Comparison of ENCODE assay signal across 19 cellular contexts in genomic region chr17:55540414-55541091, GRCh38. TPM values are rescaled to one million over a fixed set of nuclear protein-coding genes. Genes with fewer than 3 reads are reported as not detected.
A peak's percentile ranks its signal among the peaks of the same experiment; 100 is the strongest.
DNase-seq lines count a peak whose midpoint lies in the region; ATAC-seq, FAIRE-seq and TF ChIP-seq lines count a peak whose summit lies in the region.
"Had no signal": no experiment of that assay in that cellular context is flagged by ENCODE, and none has a peak within 500 bp of the region (broad histone marks: within the 10 kb centered on the region; RNA-seq: fewer than 3 reads in every experiment).

No MANE protein-coding gene starts in this region.

- H3K18ac ChIP-seq in IMR-90 (ENCODE audit: low read depth, low read length): no peak overlapping the region

- H3K36me3 ChIP-seq in IMR-90 (ENCODE audit: control insufficient read depth, insufficient read depth, low read length) (no peaks in the 10 kb centered on the region), K562 (ENCODE audit: control insufficient read depth, insufficient read depth, low read length) (no peaks in the 10 kb centered on the region), kidney (ENCODE audit: control insufficient read depth in 1 of 2, insufficient read depth in 2 of 2, low read length in 2 of 2) (no peaks in the 10 kb centered on the region)
- H3K36me3 ChIP-seq: HAP-1, SJSA1, upper lobe of right lung had no signal

- no peaks in the 10 kb centered on the region for H3K9me1 ChIP-seq in IMR-90 (ENCODE audit: insufficient read depth, low read length)
- H3K9me1 ChIP-seq in K562 (ENCODE audit: control insufficient read depth, insufficient read depth, low read length): no peaks in the 10 kb centered on the region

- CTCF ChIA-PET in IMR-90 (lab: Yijun Ruan, JAX): no interaction called here
- CTCF ChIA-PET in K562 (lab: Yijun Ruan, JAX; ENCODE audit: low intra/inter-chr PET ratio): no interaction called here

- H2AK5ac ChIP-seq in IMR-90 (ENCODE audit: low read depth, low read length): no peak overlapping the region

- H3K27ac Mint-ChIP-seq in effector memory CD8-positive, alpha-beta T cell: no peak overlapping the region
- no peak overlapping the region for H3K27ac Mint-ChIP-seq in activated naive CD4-positive, alpha-beta T cell treated with anti-CD3 and anti-CD28 coated beads, Interleukin-2, amount 50 U/mL, for 72 hours
- H3K27ac Mint-ChIP-seq: activated B cell treated with CpG ODN at 0.5 μM for 24 hours, memory B cell had no signal

- no peak for TF ChIP-seq RAD21 in IMR-90 (IDR thresholded peaks at IDR 0.05; ENCODE audit: low read length)
- TF ChIP-seq RAD21 in K562 (CRISPR knock-in tag; conservative IDR thresholded peaks at IDR 0.05 in 1 of 2, IDR thresholded peaks at IDR 0.05 in 1 of 2): no peak

- H3K4me2 ChIP-seq in IMR-90 (ENCODE audit: low read depth, low read length) (no peak overlapping the region), K562 (ENCODE audit: insufficient read depth, low read length) (no peak overlapping the region)

- TF ChIP-seq EP300 in K562 (IDR thresholded peaks at IDR 0.05; ENCODE audit: low read length): no peak

- H3K27ac ChIP-seq in IMR-90 (ENCODE audit: insufficient read depth, low read length): no peak overlapping the region
- no peak overlapping the region for H3K27ac ChIP-seq in K562 (ENCODE audit: extremely low read depth, low read depth, low read length)
- no peak overlapping the region for H3K27ac ChIP-seq in kidney (ENCODE audit: low read depth in 2 of 2, low read length in 2 of 2)
- H3K27ac ChIP-seq: SJSA1, upper lobe of right lung had no signal

- peak; percentile 49 for DNase-seq in ACHN
- DNase-seq in IMR-90: peak; percentile 16
- DNase-seq in K562 (ENCODE audit: extremely low read depth in 1 of 4, low spot score in 3 of 4): no peak
- DNase-seq in kidney: no peak
- no peak for DNase-seq in effector memory CD8-positive, alpha-beta T cell
- DNase-seq in NK-92 (lab: John Stamatoyannopoulos, UW; ENCODE audit: unreplicated experiment): no peak
- no peak for DNase-seq in NCI-H1105 treated with DMSO at 0.1 percent for 48 hours (lab: John Stamatoyannopoulos, UW)
- no peak for DNase-seq in activated naive CD4-positive, alpha-beta T cell treated with anti-CD3 and anti-CD28 coated beads, Interleukin-2, amount 50 U/mL, for 72 hours (ENCODE audit: low spot score in 2 of 2)
- DNase-seq: activated B cell treated with CpG ODN at 0.5 μM for 24 hours; amniotic stem cell; effector CD4-positive, alpha-beta T cell; hippocampal formation; NCI-H526 treated with DMSO at 0.1 percent for 48 hours; stimulated activated CD4-positive, alpha-beta T cell treated with anti-CD3 and anti-CD28 coated beads, Interleukin-15, amount 100 ng/mL, for 24 hours; upper lobe of right lung had no signal

- H2BK15ac ChIP-seq in IMR-90 (ENCODE audit: low read depth, low read length): no peak overlapping the region

- no peaks in the 10 kb centered on the region for H3K27me3 ChIP-seq in IMR-90 (ENCODE audit: control insufficient read depth, insufficient read depth, low read length)
- no peaks in the 10 kb centered on the region for H3K27me3 ChIP-seq in K562 (ENCODE audit: control insufficient read depth in 2 of 2, insufficient read depth in 2 of 2, low read length in 2 of 2)
- H3K27me3 ChIP-seq: SJSA1, upper lobe of right lung had no signal

- no peak overlapping the region for H3K4ac ChIP-seq in IMR-90 (ENCODE audit: low read depth, low read length)

- in situ Hi-C loops in ACHN (cut with HindIII; ENCODE audit: low pct_ligation_motif_present, low pct_unique_long_range_greater_than_20kb, low sequenced_read_pairs) (no loop called here), IMR-90 (cut with MboI; ENCODE audit: low sequenced_read_pairs) (no loop called here), K562 (cut with MboI) (loop anchor here (25.0 kb wide), 1 partner anchor 772 kb away; no protein-coding TSS in a partner anchor)

- no peaks in the 10 kb centered on the region for H3K9me3 ChIP-seq in IMR-90 (ENCODE audit: control insufficient read depth, insufficient read depth, low read length)
- no peaks in the 10 kb centered on the region for H3K9me3 ChIP-seq in K562 (replicated peaks; ENCODE audit: control insufficient read depth, insufficient read depth, low read depth, low read length)
- H3K9me3 ChIP-seq in kidney (ENCODE audit: control insufficient read depth in 1 of 2, low read length in 2 of 2): no peaks in the 10 kb centered on the region
- H3K9me3 ChIP-seq: HAP-1, SJSA1, upper lobe of right lung had no signal

- H2BK120ac ChIP-seq in IMR-90 (ENCODE audit: low read depth, low read length): no peak overlapping the region

- H3K27me3 Mint-ChIP-seq in effector memory CD8-positive, alpha-beta T cell: peaks cover 10 to 22% of the 10 kb centered on the region in 2 donors

- H3K14ac ChIP-seq in IMR-90 (replicated peaks; ENCODE audit: low read depth, low read length): no peak overlapping the region

- H3K79me1 ChIP-seq in IMR-90 (ENCODE audit: low read depth in 1 of 2, low read length in 2 of 2): no peaks in the 10 kb centered on the region

- no peak overlapping the region for H2AK9ac ChIP-seq in IMR-90 (replicated peaks; ENCODE audit: low read depth, low read length, poor library complexity)

- no peaks in the 10 kb centered on the region for H3K4me1 Mint-ChIP-seq in effector memory CD8-positive, alpha-beta T cell (ENCODE audit: low read depth in 2 of 2)
- H3K4me1 Mint-ChIP-seq: activated B cell treated with CpG ODN at 0.5 μM for 24 hours, memory B cell had no signal

- POLR2A ChIA-PET in IMR-90 (lab: Charles Lee; ENCODE audit: unreplicated experiment): no interaction called here
- POLR2A ChIA-PET in K562 (lab: Yijun Ruan, JAX): no interaction called here

- no peaks in the 10 kb centered on the region for H4K20me1 ChIP-seq in IMR-90 (ENCODE audit: insufficient read depth, low read length)
- H4K20me1 ChIP-seq in K562 (replicated peaks; ENCODE audit: control insufficient read depth, insufficient read depth, low read length): no peaks in the 10 kb centered on the region

- no peaks in the 10 kb centered on the region for H3K36me3 Mint-ChIP-seq in effector memory CD8-positive, alpha-beta T cell (ENCODE audit: insufficient read depth)
- peaks cover under 1 to 8% of the 10 kb centered on the region in 2 donors for H3K36me3 Mint-ChIP-seq in activated naive CD4-positive, alpha-beta T cell treated with anti-CD3 and anti-CD28 coated beads, Interleukin-2, amount 50 U/mL, for 72 hours

- no peak overlapping the region for H4K91ac ChIP-seq in IMR-90 (ENCODE audit: insufficient read depth, low read depth, low read length)

- no CpG with 5 or more reads among the region's 4 CpGs for WGBS in IMR-90 (ENCODE audit: extremely low coverage in 2 of 2, insufficient read length in 1 of 2), 2 experiments
- WGBS in K562 (ENCODE audit: insufficient coverage, low coverage, missing lambda C conversion rate): 30% methylated on average over 4 of the region's 4 CpGs

- no peak overlapping the region for H3K56ac ChIP-seq in IMR-90 (ENCODE audit: extremely low read depth, insufficient read depth, low read length)

- no peak overlapping the region for H4K8ac ChIP-seq in IMR-90 (ENCODE audit: low read depth in 2 of 2, low read length in 2 of 2)

- dilution Hi-C loops in IMR-90 (cut with HindIII; ENCODE audit: low sequenced_read_pairs, unreplicated experiment): no loop called here

- H2BK5ac ChIP-seq in IMR-90 (ENCODE audit: low read depth, low read length, poor library complexity, severe bottlenecking): no peak overlapping the region

- H2AFZ ChIP-seq in IMR-90 (replicated peaks; ENCODE audit: low read length, poor library complexity) (no peak overlapping the region), K562 (ENCODE audit: low read depth, low read length) (no peak overlapping the region)

- no peak overlapping the region for H3K23ac ChIP-seq in IMR-90 (ENCODE audit: low read depth, low read length)

- no peaks in the 10 kb centered on the region for H3K9me3 Mint-ChIP-seq in effector memory CD8-positive, alpha-beta T cell
- H3K9me3 Mint-ChIP-seq in activated naive CD4-positive, alpha-beta T cell treated with anti-CD3 and anti-CD28 coated beads, Interleukin-2, amount 50 U/mL, for 72 hours: no peaks in the 10 kb centered on the region
- H3K9me3 Mint-ChIP-seq: activated B cell treated with CpG ODN at 0.5 μM for 24 hours, memory B cell had no signal

- H3K4me3 ChIP-seq in IMR-90 (ENCODE audit: insufficient read depth, low read depth, low read length) (no peak overlapping the region), K562 (no peak overlapping the region), kidney (ENCODE audit: low read length in 2 of 2) (no peak overlapping the region)
- H3K4me3 ChIP-seq: HAP-1, SJSA1, upper lobe of right lung had no signal

- intact Hi-C loops in IMR-90 (cut with micrococcal nuclease): no loop called here
- intact Hi-C loops in K562 (cut with micrococcal nuclease): no loop called here
- intact Hi-C loops in kidney (cut with DNase I): no loop called here

- ATAC-seq in IMR-90 (ENCODE audit: low read depth) (no peak), K562 (no peak)
- no peak for ATAC-seq in effector memory CD8-positive, alpha-beta T cell (replicated peaks)
- ATAC-seq in activated naive CD4-positive, alpha-beta T cell treated with anti-CD3 and anti-CD28 coated beads, Interleukin-2, amount 50 U/mL, for 72 hours: no peak
- ATAC-seq: upper lobe of right lung had no signal

- no peak overlapping the region for H2BK20ac ChIP-seq in IMR-90 (ENCODE audit: low read depth, low read length)

- TF ChIP-seq POLR2A in IMR-90 (IDR thresholded peaks at IDR 0.05; ENCODE audit: low read depth, low read length): no peak
- no peak for TF ChIP-seq POLR2A in K562 (conservative IDR thresholded peaks at IDR 0.05)

- H3K4me3 Mint-ChIP-seq in effector memory CD8-positive, alpha-beta T cell: no peak overlapping the region
- H3K4me3 Mint-ChIP-seq: activated B cell treated with CpG ODN at 0.5 μM for 24 hours, memory B cell had no signal

- no peaks in the 10 kb centered on the region for H3K79me2 ChIP-seq in K562 (ENCODE audit: control insufficient read depth, insufficient read depth, low read length)

- no TSS peak for BruUV-seq in IMR-90 (replicated peaks; lab: Mats Ljungman, UMichigan)
- BruUV-seq in K562 (replicated peaks; lab: Mats Ljungman, UMichigan): no TSS peak

- no peak overlapping the region for H4K5ac ChIP-seq in IMR-90 (ENCODE audit: low read depth, low read length)

- no peak for FAIRE-seq in K562 (lab: Jason Lieb, UNC)
- FAIRE-seq in kidney (lab: Jason Lieb, UNC): peak; percentile 85

- no peak overlapping the region for H3K9ac ChIP-seq in IMR-90 (ENCODE audit: low read depth, low read length)
- no peak overlapping the region for H3K9ac ChIP-seq in K562 (ENCODE audit: insufficient read depth in 1 of 2, low read depth in 2 of 2, low read length in 2 of 2)
- H3K9ac ChIP-seq in kidney (ENCODE audit: low read length in 2 of 2): no peak overlapping the region

- no peak for TF ChIP-seq CTCF in IMR-90 (conservative IDR thresholded peaks at IDR 0.05; ENCODE audit: low read depth, low read length)
- TF ChIP-seq CTCF in K562 (IDR thresholded peaks at IDR 0.05 in 2 of 3, conservative IDR thresholded peaks at IDR 0.05 in 1 of 3; ENCODE audit: insufficient read depth in 2 of 3, low read depth in 1 of 3, low read length in 3 of 3): no peak
- TF ChIP-seq CTCF in kidney (IDR thresholded peaks at IDR 0.05; ENCODE audit: borderline replicate concordance, extremely low read depth, insufficient read depth): no peak

- H3K4me1 ChIP-seq in IMR-90 (ENCODE audit: control insufficient read depth, insufficient read depth, low read length) (no peaks in the 10 kb centered on the region), K562 (replicated peaks in 1 of 2; ENCODE audit: control insufficient read depth in 2 of 2, insufficient read depth in 2 of 2, low read length in 2 of 2) (no peaks in the 10 kb centered on the region), kidney (ENCODE audit: control insufficient read depth in 1 of 2, insufficient read depth in 1 of 2, low read depth in 1 of 2, low read length in 2 of 2) (no peaks in the 10 kb centered on the region)
- H3K4me1 ChIP-seq: HAP-1, SJSA1, upper lobe of right lung had no signal

RNA-seq across cellular contexts. Expression of gene SMIM36, which starts 29.3 kb away (rescaled TPM):
- total RNA-seq in IMR-90 (2012; rRNA removed) (not detected in 2 replicates), K562 (2014; rRNA removed) (not detected in 2 replicates), K562 (2014; rRNA removed; fragmentation: Illumina TruSeq; extraction: Trizol) (not detected in 2 replicates), K562 (2015; rRNA removed; fragmentation: Illumina TruSeq; extraction: Trizol) (not detected in 2 replicates), K562 (2021) (not detected in 2 replicates), kidney (not detected)
- polyA plus RNA-seq in IMR-90 (2012; rRNA removed) (not detected in 2 replicates), K562 (2011; rRNA removed) (not detected in 2 replicates), K562 (2014; fragmentation: Illumina TruSeq; extraction: Trizol) (not detected in 2 replicates), K562 (2014; fragmentation: Nextera tagmentation; extraction: Ambion mirVana) (not detected), K562 (2014; rRNA removed) (not detected in 2 replicates), kidney (ENCODE audit: insufficient read depth, low read depth, low replicate concordance) (not detected)
- polyA plus RNA-seq in IMR-90 (2012; cell fraction: cytosol; rRNA removed): not detected in 2 replicates
- not detected in 2 replicates for polyA plus RNA-seq in IMR-90 (2012; cell fraction: nucleus; rRNA removed; ENCODE audit: low replicate concordance)
- not detected in 2 replicates for total RNA-seq in K562 (2011; cell fraction: chromatin; rRNA removed; ENCODE audit: low replicate concordance)
- not detected in 2 replicates for total RNA-seq in K562 (2011; cell fraction: nucleolus; rRNA removed)
- total RNA-seq in K562 (2011; cell fraction: nucleoplasm; rRNA removed): not detected in 2 replicates
- not detected in 2 replicates for polyA plus RNA-seq in K562 (2011; cell fraction: cytosol; rRNA removed)
- polyA plus RNA-seq in K562 (2011; cell fraction: nucleus; rRNA removed): not detected in 2 replicates
- not detected in 2 replicates for polyA plus RNA-seq in K562 (2012)
- polyA minus RNA-seq in K562 (2011; rRNA and poly(A)+ RNA removed): not detected in 2 replicates
- not detected in 2 replicates for polyA minus RNA-seq in K562 (2011; cell fraction: cytosol; rRNA and poly(A)+ RNA removed)
- not detected in 2 replicates for polyA minus RNA-seq in K562 (2011; cell fraction: nucleus; rRNA and poly(A)+ RNA removed)
- total RNA-seq in activated naive CD4-positive, alpha-beta T cell treated with anti-CD3 and anti-CD28 coated beads, Interleukin-2, amount 50 U/mL, for 72 hours: not detected
- total RNA-seq: activated B cell treated with CpG ODN at 0.5 μM for 24 hours, osteocyte, SJSA1, upper lobe of right lung had no signal

Comparison
In these comparisons a context has a peak if more than half of its experiments do, and no peak if none do; other contexts are left out.
1. DNase-seq: peak in ACHN (single experiment) and IMR-90 (single experiment); none in K562 (0 of 4), kidney (single experiment), effector memory CD8-positive, alpha-beta T cell (0 of 3), NK-92 (single experiment), NCI-H1105 treated with DMSO at 0.1 percent for 48 hours (single experiment) and activated naive CD4-positive, alpha-beta T cell treated with anti-CD3 and anti-CD28 coated beads, Interleukin-2, amount 50 U/mL, for 72 hours (0 of 2).